1 cellular context compared by ENCODE assay signal in the genomic region with DNA sequence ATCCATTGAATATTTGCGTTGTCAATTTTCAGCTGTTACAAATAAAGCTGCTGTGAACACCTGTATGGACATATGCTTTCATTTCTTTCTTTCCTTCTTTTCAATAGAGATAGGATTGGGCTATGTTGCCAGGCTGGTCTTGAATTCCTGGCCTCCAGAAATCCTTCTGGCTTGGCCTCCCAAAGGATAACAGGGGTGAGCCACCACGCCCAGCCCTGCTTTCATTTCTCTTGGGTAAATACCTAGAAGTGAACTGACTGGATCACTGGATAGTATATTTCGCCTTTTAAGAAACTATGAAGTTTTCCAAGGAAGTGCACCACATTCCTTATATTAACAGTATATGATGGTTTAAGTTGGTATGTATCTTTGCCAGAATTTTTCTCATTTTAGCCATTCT.
TF ChIP-seq lines count a peak whose summit lies in the region.

No MANE protein-coding gene starts in this region.

TF ChIP-seq in HepG2, 621 proteins besides CTCF, POLR2A, EP300 and RAD21:
- TF ChIP-seq PHF8 (CRISPR knock-in tag; IDR thresholded peaks at IDR 0.05): no peak
- TF ChIP-seq ZFP37 (CRISPR knock-in tag; IDR thresholded peaks at IDR 0.05; ENCODE audit: borderline replicate concordance): no peak
- TF ChIP-seq SMAD9 (CRISPR knock-in tag; IDR thresholded peaks at IDR 0.05): no peak
- TF ChIP-seq SALL1 (CRISPR knock-in tag; IDR thresholded peaks at IDR 0.05): no peak
- no peak for TF ChIP-seq ZNF235 (CRISPR knock-in tag; IDR thresholded peaks at IDR 0.05; ENCODE audit: borderline replicate concordance)
- TF ChIP-seq, protein P1, sequence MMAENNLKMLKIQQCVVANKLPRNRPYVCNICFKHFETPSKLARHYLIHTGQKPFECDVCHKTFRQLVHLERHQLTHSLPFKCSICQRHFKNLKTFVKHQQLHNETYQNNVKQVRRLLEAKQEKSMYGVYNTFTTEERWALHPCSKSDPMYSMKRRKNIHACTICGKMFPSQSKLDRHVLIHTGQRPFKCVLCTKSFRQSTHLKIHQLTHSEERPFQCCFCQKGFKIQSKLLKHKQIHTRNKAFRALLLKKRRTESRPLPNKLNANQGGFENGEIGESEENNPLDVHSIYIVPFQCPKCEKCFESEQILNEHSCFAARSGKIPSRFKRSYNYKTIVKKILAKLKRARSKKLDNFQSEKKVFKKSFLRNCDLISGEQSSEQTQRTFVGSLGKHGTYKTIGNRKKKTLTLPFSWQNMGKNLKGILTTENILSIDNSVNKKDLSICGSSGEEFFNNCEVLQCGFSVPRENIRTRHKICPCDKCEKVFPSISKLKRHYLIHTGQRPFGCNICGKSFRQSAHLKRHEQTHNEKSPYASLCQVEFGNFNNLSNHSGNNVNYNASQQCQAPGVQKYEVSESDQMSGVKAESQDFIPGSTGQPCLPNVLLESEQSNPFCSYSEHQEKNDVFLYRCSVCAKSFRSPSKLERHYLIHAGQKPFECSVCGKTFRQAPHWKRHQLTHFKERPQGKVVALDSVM (CRISPR knock-in tag; IDR thresholded peaks at IDR 0.05): no peak
- no peak for TF ChIP-seq POLR2AphosphoS2 (IDR thresholded peaks at IDR 0.05; ENCODE audit: low read depth, low read length)
- TF ChIP-seq NR2F6 (IDR thresholded peaks at IDR 0.05): no peak
- TF ChIP-seq NR2F6 (CRISPR knock-in tag; IDR thresholded peaks at IDR 0.05): no peak
- no peak for TF ChIP-seq ZNF766 (CRISPR knock-in tag; IDR thresholded peaks at IDR 0.05; ENCODE audit: borderline replicate concordance)
- no peak for TF ChIP-seq ZNF136 (CRISPR knock-in tag; IDR thresholded peaks at IDR 0.05; ENCODE audit: low read depth)
- TF ChIP-seq KLF16 (CRISPR knock-in tag; IDR thresholded peaks at IDR 0.05): no peak
- TF ChIP-seq MYC (CRISPR knock-in tag; IDR thresholded peaks at IDR 0.05; ENCODE audit: borderline replicate concordance): no peak
- no peak for TF ChIP-seq SRSF9 (IDR thresholded peaks at IDR 0.05; ENCODE audit: borderline replicate concordance, insufficient read depth, low read depth, low read length, poor library complexity, severe bottlenecking)
